ENCODE assay signal across 1 cellular context in genomic region chr2:27069961-27070618, GRCh38.
TF ChIP-seq lines count a peak whose summit lies in the region.

No MANE protein-coding gene starts in this region.

TF ChIP-seq in HepG2, 621 proteins besides CTCF, POLR2A, EP300 and RAD21:
- TF ChIP-seq ZNF276 (CRISPR knock-in tag; IDR thresholded peaks at IDR 0.05; ENCODE audit: low read depth) (no peak), NFIC (IDR thresholded peaks at IDR 0.05; ENCODE audit: low read length) (no peak), ELF4 (CRISPR knock-in tag; IDR thresholded peaks at IDR 0.05; ENCODE audit: borderline replicate concordance) (0 out of 2 replicates have a peak, but pooled peaks have one; percentile 25), PRPF4 (IDR thresholded peaks at IDR 0.05; ENCODE audit: low read depth, low read length, poor library complexity, severe bottlenecking) (no peak), ZFY (CRISPR knock-in tag; IDR thresholded peaks at IDR 0.05) (no peak)
